37 cellular contexts compared by ENCODE assay signal in the genomic region with DNA sequence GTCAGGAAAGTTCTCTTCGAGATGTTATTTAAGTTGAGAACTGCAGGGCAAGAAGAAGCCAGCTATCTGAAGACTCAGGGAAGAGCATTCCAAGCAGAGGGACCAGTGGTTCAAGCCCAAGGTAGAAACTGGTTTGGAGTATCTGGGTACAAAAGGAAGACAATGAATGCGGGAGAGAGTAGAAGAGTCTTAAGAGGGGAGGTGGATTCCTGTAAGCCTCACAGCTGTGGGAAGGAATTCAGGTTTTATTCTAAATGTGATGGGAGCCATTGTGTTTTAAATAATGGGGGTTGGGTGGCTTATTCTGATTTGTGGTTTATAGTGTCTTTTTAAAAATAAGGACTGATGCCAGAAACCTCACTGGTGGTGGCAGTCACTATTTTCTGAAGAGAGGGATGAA.
"Had no signal": no experiment of that assay in that cellular context is flagged by ENCODE, and none has a peak within 500 bp of the region (broad histone marks: within the 10 kb centered on the region; RNA-seq: fewer than 3 reads in every experiment).

No MANE protein-coding gene starts in this region.

- H3K27ac Mint-ChIP-seq: activated CD4-positive, alpha-beta memory T cell treated with anti-CD3 and anti-CD28 coated beads for 36 hours; activated CD4-positive, alpha-beta T cell treated with anti-CD3 and anti-CD28 coated beads, Interleukin-2, amount 10 ng/mL, durations not matched to agents 24 days and 14 days; activated naive CD4-positive, alpha-beta T cell treated with anti-CD3 and anti-CD28 coated beads, Interleukin-2, amount 10 ng/mL, durations not matched to agents 7 days and 5 days; activated naive CD8-positive, alpha-beta T cell treated with anti-CD3 and anti-CD28 coated beads, Interleukin-2, amount 10 ng/mL, durations not matched to agents 7 days and 5 days; activated T-helper 1 cell treated with anti-CD3 and anti-CD28 coated beads, Interleukin-12 subunit alpha, Interleukin-12 subunit beta, Interleukin-2, Interleukin-4 antibody, amounts not matched to agents 30 ng/mL and 10 ng/mL and 1 ng/mL, durations not matched to agents 14 hours and 24 hours and 36 hours; effector memory CD8-positive, alpha-beta T cell; immature natural killer cell; mesothelial cell of epicardium; naive thymus-derived CD4-positive, alpha-beta T cell; stimulated activated memory B cell treated with anti-CD40 and anti-IgM and Interleukin-4, amounts not matched to agents 10 μg/mL and 1 μg/mL and 100 μg/mL, for 72 hours; stimulated activated naive CD8-positive, alpha-beta T cell treated with anti-CD3 and anti-CD28 coated beads, Interleukin-15, amount 100 ng/mL, for 72 hours; T-helper 1 cell treated with Interleukin-12 subunit alpha and Interleukin-12 subunit beta and Interleukin-4 antibody, amounts not matched to agents 30 μg/mL and 1 μg/mL, for 36 hours; type B pancreatic cell had no signal

- ATAC-seq: activated CD4-positive, CD25-positive, alpha-beta regulatory T cell treated with anti-CD3 and anti-CD28 coated beads, Interleukin-2, amount 50 U/mL, for 24 hours; effector memory CD8-positive, alpha-beta T cell; gastroesophageal sphincter; naive thymus-derived CD4-positive, alpha-beta T cell; stimulated activated memory B cell treated with anti-CD40 and anti-IgM and Interleukin-4, amounts not matched to agents 10 μg/mL and 1 μg/mL and 100 μg/mL, for 72 hours; stimulated activated naive CD8-positive, alpha-beta T cell treated with anti-CD3 and anti-CD28 coated beads, Interleukin-15, amount 100 ng/mL, for 72 hours had no signal

- H3K4me3 ChIP-seq: ascending aorta, cardiac muscle cell, gastroesophageal sphincter, right atrium auricular region, smooth muscle cell, uterus had no signal

- DNase-seq: activated CD4-positive, alpha-beta memory T cell treated with anti-CD3 and anti-CD28 coated beads for 36 hours; activated CD4-positive, alpha-beta T cell treated with anti-CD3 and anti-CD28 coated beads, Interleukin-2, amount 10 ng/mL, durations not matched to agents 24 days and 14 days; activated CD8-positive, alpha-beta memory T cell treated with anti-CD3 and anti-CD28 coated beads, Interleukin-2, amount 50 U/mL, for 4 hours; activated effector memory CD4-positive, alpha-beta T cell treated with anti-CD3 and anti-CD28 coated beads, Interleukin-2, amount 50 U/mL, for 16 hours; activated naive CD4-positive, alpha-beta T cell treated with anti-CD3 and anti-CD28 coated beads, Interleukin-2, amount 10 ng/mL, durations not matched to agents 7 days and 5 days; activated naive CD8-positive, alpha-beta T cell treated with anti-CD3 and anti-CD28 coated beads, Interleukin-2, amount 10 ng/mL, durations not matched to agents 7 days and 5 days; activated T-cell treated with anti-CD3 and anti-CD28 coated beads, Interleukin-2, amount 50 U/mL, for 1 hour; cortex of kidney; effector memory CD8-positive, alpha-beta T cell; erythroblast; hippocampal formation; immature natural killer cell; kidney; left colon; mammary epithelial cell; naive thymus-derived CD4-positive, alpha-beta T cell; nucleus accumbens; stimulated activated CD4-positive, alpha-beta T cell treated with anti-CD3 and anti-CD28 coated beads, Interleukin-1b, Interleukin-23, amount 100 ng/mL, for 48 hours; stimulated activated CD4-positive, alpha-beta T cell treated with anti-CD3 and anti-CD28 coated beads, Interleukin-4, amount 100 ng/mL, for 4 hours; stimulated activated CD8-positive, alpha-beta memory T cell treated with anti-CD3 and anti-CD28 coated beads, Interleukin-4, amount 100 ng/mL, for 48 hours; stimulated activated naive CD8-positive, alpha-beta T cell treated with anti-CD3 and anti-CD28 coated beads, Interleukin-15, amount 100 ng/mL, for 72 hours; substantia nigra; T-helper 9 cell; uterus had no signal

- H3K27me3 Mint-ChIP-seq: activated CD4-positive, alpha-beta T cell treated with anti-CD3 and anti-CD28 coated beads, Interleukin-2, amount 10 ng/mL, durations not matched to agents 24 days and 14 days; activated naive CD4-positive, alpha-beta T cell treated with anti-CD3 and anti-CD28 coated beads, Interleukin-2, amount 10 ng/mL, durations not matched to agents 7 days and 5 days; activated naive CD8-positive, alpha-beta T cell treated with anti-CD3 and anti-CD28 coated beads, Interleukin-2, amount 10 ng/mL, durations not matched to agents 7 days and 5 days; effector memory CD8-positive, alpha-beta T cell; stimulated activated memory B cell treated with anti-CD40 and anti-IgM and Interleukin-4, amounts not matched to agents 10 μg/mL and 1 μg/mL and 100 μg/mL, for 72 hours; type B pancreatic cell had no signal

- H3K4me3 Mint-ChIP-seq: activated CD4-positive, alpha-beta memory T cell treated with anti-CD3 and anti-CD28 coated beads for 36 hours; activated CD4-positive, alpha-beta T cell treated with anti-CD3 and anti-CD28 coated beads, Interleukin-2, amount 10 ng/mL, durations not matched to agents 24 days and 14 days; activated naive CD4-positive, alpha-beta T cell treated with anti-CD3 and anti-CD28 coated beads, Interleukin-2, amount 10 ng/mL, durations not matched to agents 7 days and 5 days; activated naive CD8-positive, alpha-beta T cell treated with anti-CD3 and anti-CD28 coated beads, Interleukin-2, amount 10 ng/mL, durations not matched to agents 7 days and 5 days; activated T-helper 1 cell treated with anti-CD3 and anti-CD28 coated beads, Interleukin-12 subunit alpha, Interleukin-12 subunit beta, Interleukin-2, Interleukin-4 antibody, amounts not matched to agents 30 ng/mL and 10 ng/mL and 1 ng/mL, durations not matched to agents 14 hours and 24 hours and 36 hours; brain; effector memory CD8-positive, alpha-beta T cell; immature natural killer cell; mesothelial cell of epicardium; naive thymus-derived CD4-positive, alpha-beta T cell; stimulated activated memory B cell treated with anti-CD40 and anti-IgM and Interleukin-4, amounts not matched to agents 10 μg/mL and 1 μg/mL and 100 μg/mL, for 72 hours; stimulated activated naive CD8-positive, alpha-beta T cell treated with anti-CD3 and anti-CD28 coated beads, Interleukin-15, amount 100 ng/mL, for 72 hours; T-helper 1 cell treated with Interleukin-12 subunit alpha and Interleukin-12 subunit beta and Interleukin-4 antibody, amounts not matched to agents 30 μg/mL and 1 μg/mL, for 36 hours; type B pancreatic cell had no signal

- H3K36me3 ChIP-seq: ascending aorta, cardiac muscle cell, gastroesophageal sphincter, right atrium auricular region, uterus had no signal

- H3K4me1 ChIP-seq: uterus had no signal

- H3K4me1 Mint-ChIP-seq: activated CD4-positive, alpha-beta T cell treated with anti-CD3 and anti-CD28 coated beads, Interleukin-2, amount 10 ng/mL, durations not matched to agents 24 days and 14 days; activated naive CD4-positive, alpha-beta T cell treated with anti-CD3 and anti-CD28 coated beads, Interleukin-2, amount 10 ng/mL, durations not matched to agents 7 days and 5 days; activated naive CD8-positive, alpha-beta T cell treated with anti-CD3 and anti-CD28 coated beads, Interleukin-2, amount 10 ng/mL, durations not matched to agents 7 days and 5 days; immature natural killer cell; stimulated activated naive CD8-positive, alpha-beta T cell treated with anti-CD3 and anti-CD28 coated beads, Interleukin-15, amount 100 ng/mL, for 72 hours had no signal

- H3K4me2 ChIP-seq: smooth muscle cell had no signal

- H3K36me3 Mint-ChIP-seq: activated CD4-positive, alpha-beta memory T cell treated with anti-CD3 and anti-CD28 coated beads for 36 hours; activated naive CD4-positive, alpha-beta T cell treated with anti-CD3 and anti-CD28 coated beads, Interleukin-2, amount 10 ng/mL, durations not matched to agents 7 days and 5 days; activated naive CD8-positive, alpha-beta T cell treated with anti-CD3 and anti-CD28 coated beads, Interleukin-2, amount 10 ng/mL, durations not matched to agents 7 days and 5 days; brain; immature natural killer cell; mesothelial cell of epicardium; naive thymus-derived CD4-positive, alpha-beta T cell; stimulated activated memory B cell treated with anti-CD40 and anti-IgM and Interleukin-4, amounts not matched to agents 10 μg/mL and 1 μg/mL and 100 μg/mL, for 72 hours; type B pancreatic cell had no signal

- H3K27me3 ChIP-seq: ascending aorta, cardiac muscle cell, gastroesophageal sphincter, right atrium auricular region, uterus had no signal

- H3K9me3 ChIP-seq: ascending aorta, gastroesophageal sphincter, right atrium auricular region, uterus had no signal

- H3K27ac ChIP-seq: ascending aorta, cardiac muscle cell, gastroesophageal sphincter, right atrium auricular region, uterus, VCaP had no signal

- H3K9me3 Mint-ChIP-seq: activated CD4-positive, alpha-beta memory T cell treated with anti-CD3 and anti-CD28 coated beads for 36 hours; activated CD4-positive, alpha-beta T cell treated with anti-CD3 and anti-CD28 coated beads, Interleukin-2, amount 10 ng/mL, durations not matched to agents 24 days and 14 days; activated naive CD4-positive, alpha-beta T cell treated with anti-CD3 and anti-CD28 coated beads, Interleukin-2, amount 10 ng/mL, durations not matched to agents 7 days and 5 days; activated naive CD8-positive, alpha-beta T cell treated with anti-CD3 and anti-CD28 coated beads, Interleukin-2, amount 10 ng/mL, durations not matched to agents 7 days and 5 days; activated T-helper 1 cell treated with anti-CD3 and anti-CD28 coated beads, Interleukin-12 subunit alpha, Interleukin-12 subunit beta, Interleukin-2, Interleukin-4 antibody, amounts not matched to agents 30 ng/mL and 10 ng/mL and 1 ng/mL, durations not matched to agents 14 hours and 24 hours and 36 hours; brain; effector memory CD8-positive, alpha-beta T cell; mesothelial cell of epicardium; naive thymus-derived CD4-positive, alpha-beta T cell; stimulated activated naive CD8-positive, alpha-beta T cell treated with anti-CD3 and anti-CD28 coated beads, Interleukin-15, amount 100 ng/mL, for 72 hours; T-helper 1 cell treated with Interleukin-12 subunit alpha and Interleukin-12 subunit beta and Interleukin-4 antibody, amounts not matched to agents 30 μg/mL and 1 μg/mL, for 36 hours had no signal
